In genomic region chr16:68494261-68494660, GRCh38 we compare ENCODE assay signal across 2 cellular contexts. TPM values are rescaled to one million over a fixed set of nuclear protein-coding genes. Genes with fewer than 3 reads are reported as not detected.
"Had no signal": no experiment of that assay in that cellular context is flagged by ENCODE, and none has a peak within 500 bp of the region (broad histone marks: within the 10 kb centered on the region; RNA-seq: fewer than 3 reads in every experiment).

No MANE protein-coding gene starts in this region.

RNA-seq across cellular contexts. Expression of gene SMPD3, which starts 46.0 kb away (rescaled TPM):
- total RNA-seq: osteocyte, pulmonary artery endothelial cell had no signal
